Comparison of ENCODE assay signal across 8 cellular contexts in genomic region chr19:47471733-47472457, GRCh38. TPM values are rescaled to one million over a fixed set of nuclear protein-coding genes. Genes with fewer than 3 reads are reported as not detected.
DNase-seq lines count a peak whose midpoint lies in the region; ATAC-seq and TF ChIP-seq lines count a peak whose summit lies in the region.

Gene SLC8A2 (minus strand): TSS chr19:47471893. CDS start chr19:47466403, 5,490 bp downstream.

- peak; percentile 85 for ATAC-seq in effector memory CD8-positive, alpha-beta T cell (replicated peaks)
- peak; percentile 43 for ATAC-seq in stimulated activated effector memory CD8-positive, alpha-beta T cell treated with anti-CD3 and anti-CD28 coated beads, Interleukin-12 subunit alpha, Interleukin-12 subunit beta, amount 100 ng/mL, for 72 hours
- no peak for ATAC-seq in GM19023 (IDR thresholded peaks at IDR 0.05; ENCODE audit: unreplicated experiment)

- DNase-seq in NCI-H2081 (lab: John Stamatoyannopoulos, UW), result peak; percentile 30 to 44
- no peak for DNase-seq in NCI-H2081 treated with DMSO at 0.1 percent for 48 hours (lab: John Stamatoyannopoulos, UW)
- peak; percentile 72 for DNase-seq in NCI-H446 treated with DMSO at 0.1 percent for 48 hours (lab: John Stamatoyannopoulos, UW)
- DNase-seq in activated CD8-positive, alpha-beta memory T cell treated with anti-CD3 and anti-CD28 coated beads for 24 hours, result peak; percentile 71
- peak; percentile 47 to 50 (median 48) for DNase-seq in effector memory CD8-positive, alpha-beta T cell
- peak; percentile 88 to 91 for DNase-seq in mesothelial cell of epicardium (ENCODE audit: low spot score in 2 of 2, unreplicated experiment in 2 of 2)
- no peak for DNase-seq in stimulated activated effector memory CD8-positive, alpha-beta T cell treated with anti-CD3 and anti-CD28 coated beads, Interleukin-12 subunit alpha, Interleukin-12 subunit beta, amount 100 ng/mL, for 72 hours (ENCODE audit: low spot score in 2 of 2)

- peak within 1 kb of the TSS in 1 of 2 donors; percentile 9 for H3K27ac Mint-ChIP-seq in effector memory CD8-positive, alpha-beta T cell
- no peak within 1 kb of the TSS for H3K27ac Mint-ChIP-seq in mesothelial cell of epicardium
- no peak within 1 kb of the TSS for H3K27ac Mint-ChIP-seq in stimulated activated effector memory CD8-positive, alpha-beta T cell treated with anti-CD3 and anti-CD28 coated beads, Interleukin-12 subunit alpha, Interleukin-12 subunit beta, amount 100 ng/mL, for 72 hours

- peaks cover 4 to 16% of the 10 kb centered on the region in 2 donors for H3K4me1 Mint-ChIP-seq in effector memory CD8-positive, alpha-beta T cell (ENCODE audit: low read depth in 2 of 2)
- peaks cover 14% of the 10 kb centered on the region for H3K4me1 Mint-ChIP-seq in mesothelial cell of epicardium
- H3K4me1 Mint-ChIP-seq in stimulated activated effector memory CD8-positive, alpha-beta T cell treated with anti-CD3 and anti-CD28 coated beads, Interleukin-12 subunit alpha, Interleukin-12 subunit beta, amount 100 ng/mL, for 72 hours, result peaks cover 20% of the 10 kb centered on the region

- no peak for TF ChIP-seq CTCF in mesothelial cell of epicardium (IDR thresholded peaks at IDR 0.05; ENCODE audit: unreplicated experiment)

- no peaks in the 10 kb centered on the region for H3K9me3 Mint-ChIP-seq in effector memory CD8-positive, alpha-beta T cell
- no peaks in the 10 kb centered on the region for H3K9me3 Mint-ChIP-seq in mesothelial cell of epicardium
- no peaks in the 10 kb centered on the region for H3K9me3 Mint-ChIP-seq in stimulated activated effector memory CD8-positive, alpha-beta T cell treated with anti-CD3 and anti-CD28 coated beads, Interleukin-12 subunit alpha, Interleukin-12 subunit beta, amount 100 ng/mL, for 72 hours

- H3K27me3 Mint-ChIP-seq in effector memory CD8-positive, alpha-beta T cell, result peaks cover 51 to 80% of the 10 kb centered on the region in 2 donors
- peaks cover 48% of the 10 kb centered on the region for H3K27me3 Mint-ChIP-seq in mesothelial cell of epicardium (ENCODE audit: low read depth)

- H3K4me3 Mint-ChIP-seq in effector memory CD8-positive, alpha-beta T cell, result peak within 1 kb of the TSS; percentile 24 to 54
- peak within 1 kb of the TSS; percentile 61 for H3K4me3 Mint-ChIP-seq in mesothelial cell of epicardium
- H3K4me3 Mint-ChIP-seq in stimulated activated effector memory CD8-positive, alpha-beta T cell treated with anti-CD3 and anti-CD28 coated beads, Interleukin-12 subunit alpha, Interleukin-12 subunit beta, amount 100 ng/mL, for 72 hours, result peak within 1 kb of the TSS; percentile 22

- H3K36me3 Mint-ChIP-seq in effector memory CD8-positive, alpha-beta T cell (ENCODE audit: insufficient read depth), result peaks cover 11% of the 10 kb centered on the region
- peaks cover 3% of the 10 kb centered on the region for H3K36me3 Mint-ChIP-seq in mesothelial cell of epicardium
- no peaks in the 10 kb centered on the region for H3K36me3 Mint-ChIP-seq in stimulated activated effector memory CD8-positive, alpha-beta T cell treated with anti-CD3 and anti-CD28 coated beads, Interleukin-12 subunit alpha, Interleukin-12 subunit beta, amount 100 ng/mL, for 72 hours

RNA-seq across cellular contexts. Expression of gene SLC8A2, which starts in this region (rescaled TPM):
- total RNA-seq in mesothelial cell of epicardium, result 2.2 to 3.7 TPM (median 2.5 TPM) in 3 replicates

Comparison
In these comparisons a context has a peak if more than half of its experiments do, and no peak if none do; other contexts are left out.
1. DNase-seq: peak in NCI-H2081 (2 of 2), NCI-H446 treated with DMSO at 0.1 percent for 48 hours (single experiment), activated CD8-positive, alpha-beta memory T cell treated with anti-CD3 and anti-CD28 coated beads for 24 hours (single experiment), effector memory CD8-positive, alpha-beta T cell (3 of 3) and mesothelial cell of epicardium (2 of 2); none in NCI-H2081 treated with DMSO at 0.1 percent for 48 hours (single experiment) and stimulated activated effector memory CD8-positive, alpha-beta T cell treated with anti-CD3 and anti-CD28 coated beads, Interleukin-12 subunit alpha, Interleukin-12 subunit beta, amount 100 ng/mL, for 72 hours (0 of 2).
2. Peak in every context shown above with its lines, with median percentiles within 50 percentile points of each other: H3K4me3 Mint-ChIP-seq.